In the genomic region with DNA sequence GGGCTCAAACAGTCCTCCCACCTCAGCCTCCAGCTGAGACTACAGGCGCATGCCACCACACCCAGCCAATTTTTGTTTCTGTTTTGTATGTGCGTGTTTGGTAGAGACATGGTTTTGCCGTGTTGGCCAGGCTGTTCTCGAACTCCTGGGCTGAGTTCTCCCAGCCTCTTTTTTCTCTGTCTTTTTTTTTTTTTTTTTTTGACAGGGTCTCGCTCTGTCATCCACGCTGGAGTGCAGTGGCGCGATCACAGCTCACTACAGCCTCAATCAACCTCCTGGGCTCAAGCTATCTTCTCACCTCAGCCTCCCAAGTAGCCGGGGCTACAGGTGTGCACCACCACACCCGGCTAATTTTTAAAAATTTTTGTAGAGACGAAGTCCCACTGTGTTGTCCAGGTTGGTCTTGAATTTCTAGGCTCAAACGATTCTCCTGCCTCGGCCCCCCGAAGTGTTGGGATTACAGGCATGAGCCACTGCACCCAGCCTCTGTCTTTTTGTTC, we compare ENCODE assay signal across 8 cellular contexts. TPM values are rescaled to one million over a fixed set of nuclear protein-coding genes. Genes with fewer than 3 reads are reported as not detected.
DNase-seq lines count a peak whose midpoint lies in the region; ATAC-seq, FAIRE-seq and TF ChIP-seq lines count a peak whose summit lies in the region.

No MANE protein-coding gene starts in this region.

- H3K4me1 ChIP-seq in K562 (replicated peaks in 1 of 2; ENCODE audit: control insufficient read depth in 2 of 2, insufficient read depth in 2 of 2, low read length in 2 of 2) = peaks cover 0 to 3% of the 10 kb centered on the region in 2 experiments; a peak in 3 of 5 replicates
- peaks cover 0 to 25% (median 2%) of the 10 kb centered on the region in 4 donors for H3K4me1 ChIP-seq in tibial nerve

- H3K9ac ChIP-seq in K562 (ENCODE audit: insufficient read depth in 1 of 2, low read depth in 2 of 2, low read length in 2 of 2) = peak overlapping the region; percentile 49 to 53; a peak in 2 of 4 replicates

- BruUV-seq in K562 (replicated peaks; lab: Mats Ljungman, UMichigan) = TSS peak; percentile 64

- peak overlapping the region; percentile 94 for H3K27ac Mint-ChIP-seq in activated CD4-positive, alpha-beta T cell treated with anti-CD3 and anti-CD28 coated beads, Interleukin-2, amount 10 ng/mL, durations not matched to agents 7 days and 5 days
- H3K27ac Mint-ChIP-seq in memory B cell = peak overlapping the region; percentile 93

- TF ChIP-seq RAD21 in K562 (CRISPR knock-in tag; conservative IDR thresholded peaks at IDR 0.05 in 1 of 2, IDR thresholded peaks at IDR 0.05 in 1 of 2) = no peak

- FAIRE-seq in K562 (lab: Jason Lieb, UNC) (no peak), GM12892 (lab: Jason Lieb, UNC) (no peak)

- in situ Hi-C loops in K562 (cut with MboI) = loop anchor here (5.0 kb wide), 2 partner anchors 137 to 182 kb away; no protein-coding TSS in a partner anchor

- H3K27me3 ChIP-seq in K562 (ENCODE audit: control insufficient read depth in 2 of 2, insufficient read depth in 2 of 2, low read length in 2 of 2) (no peaks in the 10 kb centered on the region; a peak in 1 of 5 replicates), tibial nerve (no peaks in the 10 kb centered on the region)

- H3K36me3 ChIP-seq in K562 (ENCODE audit: control insufficient read depth, insufficient read depth, low read length) (peaks cover 11% of the 10 kb centered on the region; the same call in 1 of the 3 replicates), tibial nerve (peaks cover 0 to 7% (median 0%) of the 10 kb centered on the region in 3 donors)

- peak overlapping the region; percentile 100 for H3K4me3 Mint-ChIP-seq in activated CD4-positive, alpha-beta T cell treated with anti-CD3 and anti-CD28 coated beads, Interleukin-2, amount 10 ng/mL, durations not matched to agents 7 days and 5 days
- H3K4me3 Mint-ChIP-seq in memory B cell = peak overlapping the region; percentile 87

- peaks cover 26% of the 10 kb centered on the region for H3K4me1 Mint-ChIP-seq in activated CD4-positive, alpha-beta T cell treated with anti-CD3 and anti-CD28 coated beads, Interleukin-2, amount 10 ng/mL, durations not matched to agents 7 days and 5 days
- H3K4me1 Mint-ChIP-seq in memory B cell = peaks cover 3% of the 10 kb centered on the region

- H4K20me1 ChIP-seq in K562 (replicated peaks; ENCODE audit: control insufficient read depth, insufficient read depth, low read length) = no peaks in the 10 kb centered on the region; the same call in 1 of the 2 replicates

- H3K9me3 ChIP-seq in K562 (replicated peaks; ENCODE audit: control insufficient read depth, insufficient read depth, low read depth, low read length) (no peaks in the 10 kb centered on the region), tibial nerve (no peaks in the 10 kb centered on the region)

- peaks cover 32% of the 10 kb centered on the region for H3K79me2 ChIP-seq in K562 (ENCODE audit: control insufficient read depth, insufficient read depth, low read length)

- no peaks in the 10 kb centered on the region for H3K27me3 Mint-ChIP-seq in activated CD4-positive, alpha-beta T cell treated with anti-CD3 and anti-CD28 coated beads, Interleukin-2, amount 10 ng/mL, durations not matched to agents 7 days and 5 days
- H3K27me3 Mint-ChIP-seq in memory B cell = no peaks in the 10 kb centered on the region

- H2AFZ ChIP-seq in K562 (ENCODE audit: low read depth, low read length) = peak overlapping the region; percentile 87

- CTCF ChIA-PET in activated CD4-positive, alpha-beta T cell treated with anti-CD3 and anti-CD28 coated beads, Interleukin-2, amount 10 ng/mL, durations not matched to agents 7 days and 5 days (lab: Charles Lee) = interaction anchor here (0.6 to 8.7 kb wide), 17 partner anchors 11 to 919 kb away, joined by 3 to 116 read pairs (median 4); partner anchors contain the start of gene RBM15B
- CTCF ChIA-PET in K562 (lab: Yijun Ruan, JAX; ENCODE audit: low intra/inter-chr PET ratio) = interaction anchor here (0.7 to 2.0 kb wide), 5 partner anchors 137 to 181 kb away, joined by 3 to 18 read pairs (median 5); no protein-coding TSS in a partner anchor

- no peak for TF ChIP-seq EP300 in K562 (IDR thresholded peaks at IDR 0.05; ENCODE audit: low read length)
- TF ChIP-seq EP300 in tibial nerve (IDR thresholded peaks at IDR 0.05) = no peak

- TF ChIP-seq CTCF in K562 (IDR thresholded peaks at IDR 0.05 in 2 of 3, conservative IDR thresholded peaks at IDR 0.05 in 1 of 3; ENCODE audit: insufficient read depth in 2 of 3, low read depth in 1 of 3, low read length in 3 of 3) (no peak), tibial nerve (IDR thresholded peaks at IDR 0.05) (no peak)

- WGBS in K562 (ENCODE audit: insufficient coverage, low coverage, missing lambda C conversion rate) = 92% methylated on average over 7 of the region's 14 CpGs
- 93% methylated on average over 14 of the region's 14 CpGs for WGBS in tibial nerve, 2 donors

- no peak for TF ChIP-seq POLR2A in K562 (conservative IDR thresholded peaks at IDR 0.05)
- TF ChIP-seq POLR2A in tibial nerve (IDR thresholded peaks at IDR 0.05) = no peak
- no peak for TF ChIP-seq POLR2A in GM12892 (IDR thresholded peaks at IDR 0.05; ENCODE audit: low read depth, low read length)

- H3K4me2 ChIP-seq in K562 (ENCODE audit: insufficient read depth, low read length) = peak overlapping the region; percentile 71

- peak; percentile 40 for DNase-seq in activated CD4-positive, alpha-beta T cell treated with anti-CD3 and anti-CD28 coated beads, Interleukin-2, amount 10 ng/mL, durations not matched to agents 7 days and 5 days
- DNase-seq in activated CD4-positive, alpha-beta T cell treated with anti-CD3 and anti-CD28 coated beads, Interleukin-2, amount 50 U/mL, for 1 hour = no peak
- no peak for DNase-seq in K562 (ENCODE audit: extremely low read depth in 1 of 4, low spot score in 3 of 4)
- DNase-seq in memory B cell (ENCODE audit: low spot score in 2 of 2) = peak in 1 of 2 donors; percentile 25
- no peak for DNase-seq in tibial nerve (ENCODE audit: low spot score in 2 of 2)
- no peak for DNase-seq in GM12892 (ENCODE audit: insufficient read length)
- DNase-seq in AG08396 (ENCODE audit: low spot score) = no peak
- DNase-seq in NCI-H2081 (lab: John Stamatoyannopoulos, UW) = no peak

- ATAC-seq in K562 = no peak
- ATAC-seq in memory B cell (ENCODE audit: low read depth) = no peak

- intact Hi-C loops in K562 (cut with micrococcal nuclease) = loop anchor here (5.0 kb wide), 1 partner anchor 302 kb away; no protein-coding TSS in a partner anchor

- peaks cover 2% of the 10 kb centered on the region for H3K36me3 Mint-ChIP-seq in activated CD4-positive, alpha-beta T cell treated with anti-CD3 and anti-CD28 coated beads, Interleukin-2, amount 10 ng/mL, durations not matched to agents 7 days and 5 days (ENCODE audit: low read depth)
- peaks cover 2% of the 10 kb centered on the region for H3K36me3 Mint-ChIP-seq in memory B cell

- no peaks in the 10 kb centered on the region for H3K9me1 ChIP-seq in K562 (ENCODE audit: control insufficient read depth, insufficient read depth, low read length)

- H3K4me3 ChIP-seq in K562 (peak overlapping the region; percentile 84; the same call in 1 of the 2 replicates), tibial nerve (peak overlapping the region in 2 of 4 donors; percentile 85 to 93)

- POLR2A ChIA-PET in activated CD4-positive, alpha-beta T cell treated with anti-CD3 and anti-CD28 coated beads, Interleukin-2, amount 10 ng/mL, durations not matched to agents 7 days and 5 days (lab: Charles Lee) = interaction anchor here (0.6 to 2.6 kb wide), 3 partner anchors 169 to 1850 kb away, joined by 4 to 15 read pairs (median 8); partner anchors contain the start of gene TEX264
- POLR2A ChIA-PET in K562 (lab: Yijun Ruan, JAX) = interaction anchor here (0.7 to 1.6 kb wide), 6 partner anchors 10 to 1454 kb away, joined by 3 to 6 read pairs (median 4); no protein-coding TSS in a partner anchor

- no peaks in the 10 kb centered on the region for H3K9me3 Mint-ChIP-seq in activated CD4-positive, alpha-beta T cell treated with anti-CD3 and anti-CD28 coated beads, Interleukin-2, amount 10 ng/mL, durations not matched to agents 7 days and 5 days
- no peaks in the 10 kb centered on the region for H3K9me3 Mint-ChIP-seq in memory B cell

- H3K27ac ChIP-seq in K562 (ENCODE audit: extremely low read depth, low read depth, low read length) (peak overlapping the region; percentile 63), tibial nerve (peak overlapping the region; percentile 66 to 98 (median 96))

RNA-seq across cellular contexts. Expression of gene DCAF1, which starts 0.9 kb away (rescaled TPM):
- 10 to 100 TPM; 35.4 to 37.3 TPM for total RNA-seq in activated CD4-positive, alpha-beta T cell treated with anti-CD3 and anti-CD28 coated beads, Interleukin-2, amount 10 ng/mL, durations not matched to agents 7 days and 5 days
- 27.1 and 34.4 TPM in 2 replicates for total RNA-seq in K562 (2011; cell fraction: chromatin; rRNA removed; ENCODE audit: low replicate concordance)
- 14.0 and 14.7 TPM in 2 replicates for total RNA-seq in K562 (2011; cell fraction: nucleolus; rRNA removed)
- total RNA-seq in K562 (2011; cell fraction: nucleoplasm; rRNA removed) = 18.6 and 20.4 TPM in 2 replicates
- total RNA-seq in K562 (2014; rRNA removed) (12.6 and 13.3 TPM in 2 replicates), K562 (2014; rRNA removed; fragmentation: Illumina TruSeq; extraction: Trizol) (14.4 and 15.4 TPM in 2 replicates), K562 (2015; rRNA removed; fragmentation: Illumina TruSeq; extraction: Trizol) (15.3 and 16.2 TPM in 2 replicates), K562 (2021) (19.3 and 20.3 TPM in 2 replicates), tibial nerve (10 to 100 TPM; 15.7 to 23.2 (median 18.1) TPM)
- polyA plus RNA-seq in K562 (2011; rRNA removed) (11.4 and 15.0 TPM in 2 replicates), K562 (2014; fragmentation: Illumina TruSeq; extraction: Trizol) (19.4 and 21.5 TPM in 2 replicates), K562 (2014; fragmentation: Nextera tagmentation; extraction: Ambion mirVana) (1 to 10 TPM; 2.8 to 7.1 TPM), K562 (2014; rRNA removed) (15.7 and 17.0 TPM in 2 replicates)
- 7.8 and 11.7 TPM in 2 replicates for polyA plus RNA-seq in K562 (2011; cell fraction: cytosol; rRNA removed)
- 24.5 and 27.8 TPM in 2 replicates for polyA plus RNA-seq in K562 (2011; cell fraction: nucleus; rRNA removed)
- polyA plus RNA-seq in K562 (2012) = 10.2 and 14.0 TPM in 2 replicates
- 34.2 and 39.9 TPM in 2 replicates for polyA minus RNA-seq in K562 (2011; rRNA and poly(A)+ RNA removed)
- 13.7 and 17.0 TPM in 2 replicates for polyA minus RNA-seq in K562 (2011; cell fraction: cytosol; rRNA and poly(A)+ RNA removed)
- 7.9 and 12.6 TPM in 2 replicates for polyA minus RNA-seq in K562 (2011; cell fraction: nucleus; rRNA and poly(A)+ RNA removed)
- 15.3 TPM for polyA plus RNA-seq in GM12892 (2012; ENCODE audit: missing spikeins)

RNA-seq across cellular contexts. Expression of gene RAD54L2, which starts 37.8 kb away (rescaled TPM):
- 10 to 100 TPM; 30.0 to 31.0 TPM for total RNA-seq in activated CD4-positive, alpha-beta T cell treated with anti-CD3 and anti-CD28 coated beads, Interleukin-2, amount 10 ng/mL, durations not matched to agents 7 days and 5 days
- 58.3 and 76.4 TPM in 2 replicates for total RNA-seq in K562 (2011; cell fraction: chromatin; rRNA removed; ENCODE audit: low replicate concordance)
- 20.7 and 26.8 TPM in 2 replicates for total RNA-seq in K562 (2011; cell fraction: nucleolus; rRNA removed)
- 42.1 and 52.2 TPM in 2 replicates for total RNA-seq in K562 (2011; cell fraction: nucleoplasm; rRNA removed)
- total RNA-seq in K562 (2014; rRNA removed) (4.2 and 6.0 TPM in 2 replicates), K562 (2014; rRNA removed; fragmentation: Illumina TruSeq; extraction: Trizol) (8.6 and 9.0 TPM in 2 replicates), K562 (2015; rRNA removed; fragmentation: Illumina TruSeq; extraction: Trizol) (6.7 and 7.1 TPM in 2 replicates), K562 (2021) (10.7 and 12.2 TPM in 2 replicates), tibial nerve (10 to 100 TPM; 21.0 to 35.8 (median 28.5) TPM)
- polyA plus RNA-seq in K562 (2011; rRNA removed) (4.4 and 4.9 TPM in 2 replicates), K562 (2014; fragmentation: Illumina TruSeq; extraction: Trizol) (6.0 and 6.4 TPM in 2 replicates), K562 (2014; fragmentation: Nextera tagmentation; extraction: Ambion mirVana) (1 to 10 TPM; 1.3 to 2.4 TPM), K562 (2014; rRNA removed) (4.5 and 5.4 TPM in 2 replicates)
- polyA plus RNA-seq in K562 (2011; cell fraction: cytosol; rRNA removed) = 2.9 and 3.4 TPM in 2 replicates
- polyA plus RNA-seq in K562 (2011; cell fraction: nucleus; rRNA removed) = 8.7 and 11.0 TPM in 2 replicates
- 4.1 and 4.6 TPM in 2 replicates for polyA plus RNA-seq in K562 (2012)
- polyA minus RNA-seq in K562 (2011; rRNA and poly(A)+ RNA removed) = 16.6 and 19.0 TPM in 2 replicates
- polyA minus RNA-seq in K562 (2011; cell fraction: cytosol; rRNA and poly(A)+ RNA removed) = 9.2 and 10.5 TPM in 2 replicates
- polyA minus RNA-seq in K562 (2011; cell fraction: nucleus; rRNA and poly(A)+ RNA removed) = 9.3 and 13.9 TPM in 2 replicates
- polyA plus RNA-seq in GM12892 (2012; ENCODE audit: missing spikeins) = 9.3 TPM
